4 cellular contexts compared by ENCODE assay signal in the genomic region with DNA sequence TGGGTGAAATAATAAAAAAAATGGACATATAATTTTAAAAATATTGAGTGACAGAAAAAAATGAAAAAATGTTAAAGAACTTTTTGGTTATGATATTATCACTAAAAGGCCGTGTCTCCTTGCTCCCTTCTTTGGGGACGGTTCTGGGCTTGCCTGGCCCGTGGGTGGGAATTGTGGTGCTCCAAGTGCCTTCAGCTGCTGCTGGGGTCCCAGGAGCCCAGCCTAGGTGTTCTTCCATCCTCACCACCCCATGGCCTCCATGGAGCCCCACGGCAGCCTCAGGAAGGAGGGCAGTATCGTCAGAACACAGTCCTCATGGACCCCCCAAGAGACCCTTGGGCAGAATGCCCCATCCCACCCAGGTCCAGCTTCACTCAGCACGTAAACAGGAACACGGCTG. TPM values are rescaled to one million over a fixed set of nuclear protein-coding genes. Genes with fewer than 3 reads are reported as not detected.
"Had no signal": no experiment of that assay in that cellular context is flagged by ENCODE, and none has a peak within 500 bp of the region (broad histone marks: within the 10 kb centered on the region; RNA-seq: fewer than 3 reads in every experiment).

No MANE protein-coding gene starts in this region.

RNA-seq across cellular contexts. Expression of gene APOD, which starts 45.9 kb away (rescaled TPM):
- total RNA-seq: activated CD8-positive, alpha-beta memory T cell treated with anti-CD3 and anti-CD28 coated beads for 36 hours; activated CD8-positive, alpha-beta T cell treated with anti-CD3 and anti-CD28 coated beads for 36 hours; astrocyte; WTC11 had no signal
